ENCODE assay signal across 1 cellular context in the genomic region with DNA sequence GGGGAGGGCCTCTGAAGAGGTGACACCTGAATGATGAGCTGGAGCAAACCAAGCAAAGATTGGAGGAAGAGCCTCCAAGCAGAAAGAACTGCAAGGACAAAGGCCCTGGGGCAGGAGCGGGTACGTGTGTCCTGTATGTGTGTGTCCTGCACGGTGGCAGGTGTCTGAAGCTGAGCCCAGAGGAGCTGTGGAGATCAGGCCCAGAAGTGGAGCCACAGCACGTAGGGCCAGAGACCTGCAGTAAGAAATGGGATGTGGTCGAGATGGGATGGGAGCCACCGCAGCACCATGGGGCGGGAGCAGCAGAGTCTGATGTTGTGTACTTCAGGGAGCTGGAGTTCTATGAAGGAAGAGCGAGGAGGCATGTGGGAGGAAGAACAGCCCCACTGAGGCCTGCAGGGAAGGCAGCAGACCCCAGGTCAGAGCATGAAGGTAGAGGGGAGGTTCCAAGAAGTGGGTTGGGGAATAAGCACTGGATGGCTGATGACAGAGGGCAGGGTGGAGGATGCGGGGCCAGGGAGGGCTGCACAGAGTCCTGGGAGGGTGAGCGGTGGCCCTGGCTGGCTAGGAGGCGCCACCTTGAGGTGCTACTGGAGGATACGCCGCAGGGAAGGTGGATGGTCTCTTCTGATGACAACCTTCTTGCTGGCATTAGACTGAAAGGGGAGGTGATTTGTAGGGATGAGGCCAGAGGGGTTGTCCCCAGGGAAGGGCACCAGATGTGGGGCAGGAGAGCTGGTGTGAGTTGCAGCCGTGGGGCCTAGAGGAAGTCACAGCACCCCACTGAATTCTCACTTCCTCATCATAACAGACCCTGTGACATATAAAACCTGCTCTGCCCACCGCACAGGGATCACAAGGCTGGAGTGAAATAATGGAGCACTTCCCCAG.
TF ChIP-seq lines count a peak whose summit lies in the region.

No MANE protein-coding gene starts in this region.

TF ChIP-seq in endothelial cell of umbilical vein, 7 proteins besides CTCF, POLR2A, EP300 and RAD21:
- no peak for TF ChIP-seq JUN (IDR thresholded peaks at IDR 0.05; ENCODE audit: borderline replicate concordance, insufficient read depth, insufficient read length, low read depth)
- TF ChIP-seq FOS (IDR thresholded peaks at IDR 0.05; ENCODE audit: borderline replicate concordance, insufficient read depth, low read length): no peak
- no peak for TF ChIP-seq EZH2 (IDR thresholded peaks at IDR 0.05; ENCODE audit: borderline replicate concordance, low read depth, low read length, severe bottlenecking)
